Comparison of ENCODE assay signal across 2 cellular contexts in the genomic region with DNA sequence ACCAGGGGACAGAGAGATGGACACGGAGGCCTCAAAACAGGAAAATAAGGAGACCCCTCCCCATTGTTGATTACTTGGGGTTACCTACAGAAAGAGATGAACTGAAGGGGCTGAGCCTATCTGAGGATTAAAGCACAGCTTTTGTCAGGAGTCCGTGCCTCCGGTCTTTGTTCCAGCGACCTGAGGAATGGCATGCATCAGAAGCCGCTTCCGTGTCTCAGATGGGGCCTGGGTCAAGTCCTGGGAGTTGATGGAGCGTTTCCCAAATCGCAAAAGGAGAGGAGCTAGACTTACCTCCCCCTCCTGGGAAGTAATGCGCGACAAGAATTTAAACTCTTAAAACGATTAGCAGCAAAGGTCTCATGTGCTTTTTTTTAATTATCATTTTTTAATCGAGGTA.
TF ChIP-seq lines count a peak whose summit lies in the region.

No MANE protein-coding gene starts in this region.

TF ChIP-seq in SK-N-SH, 30 proteins besides CTCF, POLR2A, EP300 and RAD21 (continued from another document):
- TF ChIP-seq MXI1 (IDR thresholded peaks at IDR 0.05; ENCODE audit: low read depth, low read length) (no peak), RXRA (IDR thresholded peaks at IDR 0.05; ENCODE audit: borderline replicate concordance, low read depth) (no peak), MAX (IDR thresholded peaks at IDR 0.05; ENCODE audit: low read depth) (no peak)
- TF ChIP-seq, protein P1, sequence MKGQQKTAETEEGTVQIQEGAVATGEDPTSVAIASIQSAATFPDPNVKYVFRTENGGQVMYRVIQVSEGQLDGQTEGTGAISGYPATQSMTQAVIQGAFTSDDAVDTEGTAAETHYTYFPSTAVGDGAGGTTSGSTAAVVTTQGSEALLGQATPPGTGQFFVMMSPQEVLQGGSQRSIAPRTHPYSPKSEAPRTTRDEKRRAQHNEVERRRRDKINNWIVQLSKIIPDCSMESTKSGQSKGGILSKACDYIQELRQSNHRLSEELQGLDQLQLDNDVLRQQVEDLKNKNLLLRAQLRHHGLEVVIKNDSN (IDR thresholded peaks at IDR 0.05; ENCODE audit: borderline replicate concordance, low read depth): no peak

TF ChIP-seq in SK-N-SH treated with all-trans-retinoic acid at 6 μM for 48 hours, 23 proteins besides CTCF, POLR2A, EP300 and RAD21 (continued from another document):
- TF ChIP-seq, protein P2, sequence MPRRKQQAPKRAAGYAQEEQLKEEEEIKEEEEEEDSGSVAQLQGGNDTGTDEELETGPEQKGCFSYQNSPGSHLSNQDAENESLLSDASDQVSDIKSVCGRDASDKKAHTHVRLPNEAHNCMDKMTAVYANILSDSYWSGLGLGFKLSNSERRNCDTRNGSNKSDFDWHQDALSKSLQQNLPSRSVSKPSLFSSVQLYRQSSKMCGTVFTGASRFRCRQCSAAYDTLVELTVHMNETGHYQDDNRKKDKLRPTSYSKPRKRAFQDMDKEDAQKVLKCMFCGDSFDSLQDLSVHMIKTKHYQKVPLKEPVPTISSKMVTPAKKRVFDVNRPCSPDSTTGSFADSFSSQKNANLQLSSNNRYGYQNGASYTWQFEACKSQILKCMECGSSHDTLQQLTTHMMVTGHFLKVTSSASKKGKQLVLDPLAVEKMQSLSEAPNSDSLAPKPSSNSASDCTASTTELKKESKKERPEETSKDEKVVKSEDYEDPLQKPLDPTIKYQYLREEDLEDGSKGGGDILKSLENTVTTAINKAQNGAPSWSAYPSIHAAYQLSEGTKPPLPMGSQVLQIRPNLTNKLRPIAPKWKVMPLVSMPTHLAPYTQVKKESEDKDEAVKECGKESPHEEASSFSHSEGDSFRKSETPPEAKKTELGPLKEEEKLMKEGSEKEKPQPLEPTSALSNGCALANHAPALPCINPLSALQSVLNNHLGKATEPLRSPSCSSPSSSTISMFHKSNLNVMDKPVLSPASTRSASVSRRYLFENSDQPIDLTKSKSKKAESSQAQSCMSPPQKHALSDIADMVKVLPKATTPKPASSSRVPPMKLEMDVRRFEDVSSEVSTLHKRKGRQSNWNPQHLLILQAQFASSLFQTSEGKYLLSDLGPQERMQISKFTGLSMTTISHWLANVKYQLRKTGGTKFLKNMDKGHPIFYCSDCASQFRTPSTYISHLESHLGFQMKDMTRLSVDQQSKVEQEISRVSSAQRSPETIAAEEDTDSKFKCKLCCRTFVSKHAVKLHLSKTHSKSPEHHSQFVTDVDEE (CRISPR knock-in tag; IDR thresholded peaks at IDR 0.05): no peak
- TF ChIP-seq, protein P3, sequence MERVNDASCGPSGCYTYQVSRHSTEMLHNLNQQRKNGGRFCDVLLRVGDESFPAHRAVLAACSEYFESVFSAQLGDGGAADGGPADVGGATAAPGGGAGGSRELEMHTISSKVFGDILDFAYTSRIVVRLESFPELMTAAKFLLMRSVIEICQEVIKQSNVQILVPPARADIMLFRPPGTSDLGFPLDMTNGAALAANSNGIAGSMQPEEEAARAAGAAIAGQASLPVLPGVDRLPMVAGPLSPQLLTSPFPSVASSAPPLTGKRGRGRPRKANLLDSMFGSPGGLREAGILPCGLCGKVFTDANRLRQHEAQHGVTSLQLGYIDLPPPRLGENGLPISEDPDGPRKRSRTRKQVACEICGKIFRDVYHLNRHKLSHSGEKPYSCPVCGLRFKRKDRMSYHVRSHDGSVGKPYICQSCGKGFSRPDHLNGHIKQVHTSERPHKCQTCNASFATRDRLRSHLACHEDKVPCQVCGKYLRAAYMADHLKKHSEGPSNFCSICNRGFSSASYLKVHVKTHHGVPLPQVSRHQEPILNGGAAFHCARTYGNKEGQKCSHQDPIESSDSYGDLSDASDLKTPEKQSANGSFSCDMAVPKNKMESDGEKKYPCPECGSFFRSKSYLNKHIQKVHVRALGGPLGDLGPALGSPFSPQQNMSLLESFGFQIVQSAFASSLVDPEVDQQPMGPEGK (CRISPR knock-in tag; IDR thresholded peaks at IDR 0.05; ENCODE audit: borderline replicate concordance): no peak
- TF ChIP-seq BACH2 (CRISPR knock-in tag; IDR thresholded peaks at IDR 0.05; ENCODE audit: borderline replicate concordance): no peak
- no peak for TF ChIP-seq ZFP3 (CRISPR knock-in tag; IDR thresholded peaks at IDR 0.05)
- TF ChIP-seq RARB (CRISPR knock-in tag; IDR thresholded peaks at IDR 0.05): no peak
- TF ChIP-seq ZNF565 (CRISPR knock-in tag; conservative IDR thresholded peaks at IDR 0.05; ENCODE audit: low read depth): no peak
- no peak for TF ChIP-seq ZNF8 (CRISPR knock-in tag; IDR thresholded peaks at IDR 0.05)
- no peak for TF ChIP-seq CSRNP3 (CRISPR knock-in tag; IDR thresholded peaks at IDR 0.05)
- TF ChIP-seq GLIS3 (CRISPR knock-in tag; IDR thresholded peaks at IDR 0.05): no peak
